4 cellular contexts compared by ENCODE assay signal in genomic region chr7:102958004-102958403, GRCh38. TPM values are rescaled to one million over a fixed set of nuclear protein-coding genes. Genes with fewer than 3 reads are reported as not detected.
"Had no signal": no experiment of that assay in that cellular context is flagged by ENCODE, and none has a peak within 500 bp of the region (broad histone marks: within the 10 kb centered on the region; RNA-seq: fewer than 3 reads in every experiment).

No MANE protein-coding gene starts in this region.

RNA-seq across cellular contexts. Expression of gene LRRC17, which starts 45.2 kb away (rescaled TPM):
- total RNA-seq: activated CD4-positive, alpha-beta T cell treated with anti-CD3 and anti-CD28 coated beads, Interleukin-2, amount 10 ng/mL, durations not matched to agents 24 days and 14 days; activated CD8-positive, alpha-beta memory T cell treated with anti-CD3 and anti-CD28 coated beads for 36 hours; activated CD8-positive, alpha-beta memory T cell treated with anti-CD3 and anti-CD28 coated beads, Interleukin-2, amount 10 ng/mL, durations not matched to agents 7 days and 5 days; activated CD8-positive, alpha-beta T cell treated with anti-CD3 and anti-CD28 coated beads for 36 hours had no signal
